ENCODE assay signal across 8 cellular contexts in the genomic region with DNA sequence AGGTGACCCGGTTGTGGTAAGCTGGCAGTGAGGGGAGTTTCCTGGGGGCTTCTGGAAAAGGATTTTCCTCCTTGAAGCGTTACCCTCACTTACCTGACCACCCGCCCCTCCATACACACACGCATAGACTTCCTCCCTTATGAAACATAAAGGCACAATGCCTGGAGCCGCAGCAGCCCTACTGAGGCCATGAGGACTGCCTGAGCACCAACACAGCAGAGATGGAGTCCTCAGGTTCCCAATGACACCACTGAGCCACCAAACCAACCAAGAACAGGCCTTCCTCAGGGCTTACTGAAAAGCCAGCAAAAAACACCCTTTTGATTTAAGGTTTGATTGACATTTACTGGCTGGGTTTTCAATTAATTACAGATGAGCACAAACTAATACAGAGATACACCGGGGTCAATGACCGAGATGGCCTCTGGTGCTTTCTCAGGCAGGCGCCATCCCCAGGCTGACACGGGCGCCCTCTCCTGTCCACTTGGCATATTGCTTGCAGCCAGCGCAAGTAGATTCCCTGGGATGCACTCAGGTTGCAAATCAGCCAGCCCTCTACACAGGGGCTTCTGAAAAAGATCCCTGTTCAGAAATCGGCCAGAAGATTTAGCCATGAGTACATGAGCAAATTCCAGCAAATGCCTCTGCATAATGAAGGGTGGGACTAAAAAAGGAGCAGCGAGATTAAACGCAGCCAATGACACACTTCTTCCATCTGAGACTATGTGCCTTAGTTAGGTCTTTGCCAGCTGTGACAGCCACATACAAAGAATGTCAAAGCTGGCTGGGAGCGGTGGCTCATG. TPM values are rescaled to one million over a fixed set of nuclear protein-coding genes. Genes with fewer than 3 reads are reported as not detected.
A peak's percentile ranks its signal among the peaks of the same experiment; 100 is the strongest.
DNase-seq lines count a peak whose midpoint lies in the region; ATAC-seq and TF ChIP-seq lines count a peak whose summit lies in the region.

No MANE protein-coding gene starts in this region.

- no peaks in the 10 kb centered on the region for H3K9me3 ChIP-seq in effector memory CD4-positive, alpha-beta T cell (ENCODE audit: control insufficient read depth, low read length)

- ATAC-seq in stimulated activated naive CD8-positive, alpha-beta T cell treated with anti-CD3 and anti-CD28 coated beads, Interleukin-15, Interleukin-2, amounts not matched to agents 100 U/mL and 50 U/mL, for 24 hours = peak; percentile 72
- ATAC-seq in GM18498 (IDR thresholded peaks at IDR 0.05; ENCODE audit: unreplicated experiment) = no peak

- no peak overlapping the region for H3K27ac ChIP-seq in effector memory CD4-positive, alpha-beta T cell (ENCODE audit: insufficient read depth, low read length, poor library complexity, severe bottlenecking)

- no peaks in the 10 kb centered on the region for H3K27me3 ChIP-seq in effector memory CD4-positive, alpha-beta T cell (replicated peaks; ENCODE audit: control insufficient read depth, insufficient read depth, low read length, poor library complexity, severe bottlenecking)

- H3K4me1 ChIP-seq in effector memory CD4-positive, alpha-beta T cell (ENCODE audit: control insufficient read depth, insufficient read depth, low read length, poor library complexity, severe bottlenecking) = no peaks in the 10 kb centered on the region

- peak; percentile 30; the same call in 1 of the 2 replicates for TF ChIP-seq CTCF in LNCaP clone FGC (IDR thresholded peaks at IDR 0.05; ENCODE audit: control insufficient read depth, extremely low read depth, insufficient read depth)

- H3K4me3 ChIP-seq in LNCaP clone FGC (ENCODE audit: low read depth, low read length) = no peak overlapping the region
- no peak overlapping the region for H3K4me3 ChIP-seq in effector memory CD4-positive, alpha-beta T cell (ENCODE audit: insufficient read depth, low read depth, low read length, poor library complexity, severe bottlenecking)

- in situ Hi-C loops in Caki2 (cut with HindIII; ENCODE audit: low pct_unique_long_range_greater_than_20kb, low sequenced_read_pairs) = no loop called here

- no peaks in the 10 kb centered on the region for H3K36me3 ChIP-seq in effector memory CD4-positive, alpha-beta T cell (ENCODE audit: control insufficient read depth, insufficient read depth, low read length)

- DNase-seq in Caki2 (ENCODE audit: low read depth) (peak; percentile 47), LNCaP clone FGC (ENCODE audit: low read depth) (no peak), mucosa of gallbladder (ENCODE audit: low spot score) (peak; percentile 65), GM19240 (ENCODE audit: insufficient read length, low spot score) (no peak)
- peak; percentile 15 to 31 for DNase-seq in activated CD4-positive, alpha-beta T cell treated with anti-CD3 and anti-CD28 coated beads, Interleukin-2, amount 50 U/mL, for 24 hours (ENCODE audit: low read depth in 1 of 2, low spot score in 1 of 2)
- DNase-seq in effector memory CD4-positive, alpha-beta T cell = peak in 2 of 3 donors; percentile 11 to 28
- DNase-seq in stimulated activated naive CD8-positive, alpha-beta T cell treated with anti-CD3 and anti-CD28 coated beads, Interleukin-15, Interleukin-2, amounts not matched to agents 100 U/mL and 50 U/mL, for 24 hours = peak; percentile 77

RNA-seq across cellular contexts. Expression of a gene that starts 14.8 kb away (rescaled TPM):
- 9.4 and 14.1 TPM in 2 replicates for total RNA-seq in Caki2 (2014; rRNA removed; shearing (Covaris generic); ENCODE audit: low replicate concordance)
- total RNA-seq in mucosa of gallbladder = 11.5 TPM

RNA-seq across cellular contexts. Expression of a gene that starts 32.2 kb away (rescaled TPM):
- not detected in 2 replicates for total RNA-seq in Caki2 (2014; rRNA removed; shearing (Covaris generic); ENCODE audit: low replicate concordance)
- 2.2 TPM for total RNA-seq in mucosa of gallbladder

Comparison
In these comparisons a context has a peak if more than half of its experiments do, and no peak if none do; other contexts are left out.
1. DNase-seq: peak in Caki2 (single experiment), activated CD4-positive, alpha-beta T cell treated with anti-CD3 and anti-CD28 coated beads, Interleukin-2, amount 50 U/mL, for 24 hours (2 of 2), effector memory CD4-positive, alpha-beta T cell (2 of 3), mucosa of gallbladder (single experiment) and stimulated activated naive CD8-positive, alpha-beta T cell treated with anti-CD3 and anti-CD28 coated beads, Interleukin-15, Interleukin-2, amounts not matched to agents 100 U/mL and 50 U/mL, for 24 hours (single experiment); none in LNCaP clone FGC (single experiment) and GM19240 (single experiment).